14 cellular contexts compared by ENCODE assay signal in the genomic region with DNA sequence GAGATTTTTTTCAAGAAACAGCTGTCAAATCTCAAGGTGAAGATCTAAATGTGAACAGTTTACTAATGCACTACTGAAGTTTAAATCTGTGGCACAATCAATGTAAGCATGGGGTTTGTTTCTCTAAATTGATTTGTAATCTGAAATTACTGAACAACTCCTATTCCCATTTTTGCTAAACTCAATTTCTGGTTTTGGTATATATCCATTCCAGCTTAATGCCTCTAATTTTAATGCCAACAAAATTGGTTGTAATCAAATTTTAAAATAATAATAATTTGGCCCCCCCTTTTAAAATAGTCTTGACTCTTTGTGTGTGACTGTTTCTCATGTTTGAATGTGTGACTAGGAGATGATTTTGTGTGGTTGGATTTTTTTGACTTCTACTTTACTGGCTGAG. TPM values are rescaled to one million over a fixed set of nuclear protein-coding genes. Genes with fewer than 3 reads are reported as not detected.
DNase-seq lines count a peak whose midpoint lies in the region; ATAC-seq and TF ChIP-seq lines count a peak whose summit lies in the region.
"Had no signal": no experiment of that assay in that cellular context is flagged by ENCODE, and none has a peak within 500 bp of the region (broad histone marks: within the 10 kb centered on the region; RNA-seq: fewer than 3 reads in every experiment).

No MANE protein-coding gene starts in this region.

- DNase-seq in activated CD4-positive, alpha-beta T cell treated with anti-CD3 and anti-CD28 coated beads, Interleukin-2, amount 10 ng/mL, durations not matched to agents 7 days and 5 days, result no peak
- DNase-seq in activated CD4-positive, alpha-beta T cell treated with anti-CD3 and anti-CD28 coated beads, Interleukin-2, amount 50 U/mL, for 1 hour, result no peak
- no peak for DNase-seq in activated CD8-positive, alpha-beta T cell treated with anti-CD3 and anti-CD28 coated beads, Interleukin-2, amount 10 ng/mL, durations not matched to agents 7 days and 5 days
- no peak for DNase-seq in spleen
- no peak for DNase-seq in NCI-H1930 (lab: John Stamatoyannopoulos, UW)
- DNase-seq in effector memory CD4-positive, alpha-beta T cell, result no peak
- no peak for DNase-seq in UCSD-AML1 (lab: John Stamatoyannopoulos, UW; ENCODE audit: unreplicated experiment)
- DNase-seq: ACHN; activated CD4-positive, alpha-beta T cell treated with anti-CD3 and anti-CD28 coated beads for 4 hours; MV-4-11; NCI-H526; SIG-M5 had no signal

- no peaks in the 10 kb centered on the region for H3K9me3 ChIP-seq in iPS-20b (ENCODE audit: insufficient read depth, low read depth, low read length)
- H3K9me3 ChIP-seq in spleen, result no peaks in the 10 kb centered on the region
- no peaks in the 10 kb centered on the region for H3K9me3 ChIP-seq in effector memory CD4-positive, alpha-beta T cell (ENCODE audit: control insufficient read depth, low read length)

- H3K4me3 Mint-ChIP-seq in activated CD4-positive, alpha-beta T cell treated with anti-CD3 and anti-CD28 coated beads, Interleukin-2, amount 10 ng/mL, durations not matched to agents 7 days and 5 days, result peak overlapping the region; percentile 2
- H3K4me3 Mint-ChIP-seq in activated CD8-positive, alpha-beta T cell treated with anti-CD3 and anti-CD28 coated beads, Interleukin-2, amount 10 ng/mL, durations not matched to agents 7 days and 5 days, result no peak overlapping the region

- H3K27ac ChIP-seq in iPS-20b (ENCODE audit: low read length), result no peak overlapping the region
- peak overlapping the region in 2 of 8 donors; percentile 19 to 49 for H3K27ac ChIP-seq in spleen
- H3K27ac ChIP-seq in effector memory CD4-positive, alpha-beta T cell (ENCODE audit: insufficient read depth, low read length, poor library complexity, severe bottlenecking), result no peak overlapping the region
- H3K27ac ChIP-seq: epithelial cell of prostate had no signal

- no peak overlapping the region for H3K9ac ChIP-seq in iPS-20b (ENCODE audit: low read depth, low read length)

- H3K4me1 ChIP-seq in iPS-20b (ENCODE audit: insufficient read depth, low read length) (peaks cover 25% of the 10 kb centered on the region), spleen (peaks cover 22 to 76% (median 50%) of the 10 kb centered on the region in 6 donors)
- no peaks in the 10 kb centered on the region for H3K4me1 ChIP-seq in effector memory CD4-positive, alpha-beta T cell (ENCODE audit: control insufficient read depth, insufficient read depth, low read length, poor library complexity, severe bottlenecking)

- TF ChIP-seq CTCF in spleen (IDR thresholded peaks at IDR 0.05 in 8 of 11, conservative IDR thresholded peaks at IDR 0.05 in 3 of 11), result no peak

- ATAC-seq in activated CD8-positive, alpha-beta T cell treated with anti-CD3 and anti-CD28 coated beads, Interleukin-2, amount 10 ng/mL, durations not matched to agents 7 days and 5 days, result no peak

- H3K27ac Mint-ChIP-seq in activated CD4-positive, alpha-beta T cell treated with anti-CD3 and anti-CD28 coated beads, Interleukin-2, amount 10 ng/mL, durations not matched to agents 7 days and 5 days, result no peak overlapping the region
- H3K27ac Mint-ChIP-seq in activated CD8-positive, alpha-beta T cell treated with anti-CD3 and anti-CD28 coated beads, Interleukin-2, amount 10 ng/mL, durations not matched to agents 7 days and 5 days, result peak overlapping the region; percentile 28

- H3K9me3 Mint-ChIP-seq in activated CD4-positive, alpha-beta T cell treated with anti-CD3 and anti-CD28 coated beads, Interleukin-2, amount 10 ng/mL, durations not matched to agents 7 days and 5 days, result no peaks in the 10 kb centered on the region
- H3K9me3 Mint-ChIP-seq in activated CD8-positive, alpha-beta T cell treated with anti-CD3 and anti-CD28 coated beads, Interleukin-2, amount 10 ng/mL, durations not matched to agents 7 days and 5 days (ENCODE audit: insufficient read depth), result no peaks in the 10 kb centered on the region

- H3K27me3 Mint-ChIP-seq in activated CD4-positive, alpha-beta T cell treated with anti-CD3 and anti-CD28 coated beads, Interleukin-2, amount 10 ng/mL, durations not matched to agents 7 days and 5 days, result no peaks in the 10 kb centered on the region
- no peaks in the 10 kb centered on the region for H3K27me3 Mint-ChIP-seq in activated CD8-positive, alpha-beta T cell treated with anti-CD3 and anti-CD28 coated beads, Interleukin-2, amount 10 ng/mL, durations not matched to agents 7 days and 5 days (ENCODE audit: low read depth)

- H3K4me3 ChIP-seq in iPS-20b (ENCODE audit: low read length) (peak overlapping the region; percentile 35; the same call in 1 of the 2 replicates), spleen (peak overlapping the region in 5 of 8 donors; percentile 1 to 85 (median 75))
- H3K4me3 ChIP-seq in effector memory CD4-positive, alpha-beta T cell (ENCODE audit: insufficient read depth, low read depth, low read length, poor library complexity, severe bottlenecking), result no peak overlapping the region

- peaks cover 30% of the 10 kb centered on the region for H3K4me1 Mint-ChIP-seq in activated CD4-positive, alpha-beta T cell treated with anti-CD3 and anti-CD28 coated beads, Interleukin-2, amount 10 ng/mL, durations not matched to agents 7 days and 5 days
- peaks cover 22% of the 10 kb centered on the region for H3K4me1 Mint-ChIP-seq in activated CD8-positive, alpha-beta T cell treated with anti-CD3 and anti-CD28 coated beads, Interleukin-2, amount 10 ng/mL, durations not matched to agents 7 days and 5 days (ENCODE audit: low read depth)

- POLR2A ChIA-PET in activated CD4-positive, alpha-beta T cell treated with anti-CD3 and anti-CD28 coated beads, Interleukin-2, amount 10 ng/mL, durations not matched to agents 7 days and 5 days (lab: Charles Lee), result no interaction called here
- POLR2A ChIA-PET in activated CD8-positive, alpha-beta T cell treated with anti-CD3 and anti-CD28 coated beads, Interleukin-2, amount 10 ng/mL, durations not matched to agents 7 days and 5 days (lab: Charles Lee), result interaction anchor here (0.7 to 1.3 kb wide), 2 partner anchors 48 to 62 kb away, joined by 3 to 4 read pairs; a partner anchor contains a TSS

- H3K36me3 ChIP-seq in iPS-20b (ENCODE audit: insufficient read depth, low read depth, low read length), result peaks cover 25% of the 10 kb centered on the region
- peaks cover 0 to 48% (median 30%) of the 10 kb centered on the region in 6 donors for H3K36me3 ChIP-seq in spleen
- H3K36me3 ChIP-seq in effector memory CD4-positive, alpha-beta T cell (ENCODE audit: control insufficient read depth, insufficient read depth, low read length), result peaks cover 35% of the 10 kb centered on the region

- H3K36me3 Mint-ChIP-seq in activated CD4-positive, alpha-beta T cell treated with anti-CD3 and anti-CD28 coated beads, Interleukin-2, amount 10 ng/mL, durations not matched to agents 7 days and 5 days (ENCODE audit: low read depth), result peaks cover 53% of the 10 kb centered on the region
- H3K36me3 Mint-ChIP-seq in activated CD8-positive, alpha-beta T cell treated with anti-CD3 and anti-CD28 coated beads, Interleukin-2, amount 10 ng/mL, durations not matched to agents 7 days and 5 days (ENCODE audit: low read depth), result peaks cover 45% of the 10 kb centered on the region

- CTCF ChIA-PET in activated CD4-positive, alpha-beta T cell treated with anti-CD3 and anti-CD28 coated beads, Interleukin-2, amount 10 ng/mL, durations not matched to agents 7 days and 5 days (lab: Charles Lee), result interaction anchor here (0.9 to 3.0 kb wide), 3 partner anchors 23 to 101 kb away, joined by 3 to 9 read pairs (median 4); no protein-coding TSS in a partner anchor
- CTCF ChIA-PET in activated CD8-positive, alpha-beta T cell treated with anti-CD3 and anti-CD28 coated beads, Interleukin-2, amount 10 ng/mL, durations not matched to agents 7 days and 5 days (lab: Charles Lee), result interaction anchor here (0.9 to 3.8 kb wide), 3 partner anchors 54 to 102 kb away, joined by 4 to 21 read pairs (median 6); no protein-coding TSS in a partner anchor

- no peak for TF ChIP-seq POLR2A in spleen (IDR thresholded peaks at IDR 0.05)

- intact Hi-C loops in spleen (cut with DNase I; ENCODE audit: low total_unique reads), result loop anchor here (10.0 kb wide), 1 partner anchor 60 kb away; a partner anchor contains a TSS

- H3K27me3 ChIP-seq in iPS-20b (ENCODE audit: insufficient read depth, low read length), result peaks cover 15% of the 10 kb centered on the region; the same call in 1 of the 2 replicates
- no peaks in the 10 kb centered on the region for H3K27me3 ChIP-seq in spleen (replicated peaks in 1 of 7)
- H3K27me3 ChIP-seq in effector memory CD4-positive, alpha-beta T cell (replicated peaks; ENCODE audit: control insufficient read depth, insufficient read depth, low read length, poor library complexity, severe bottlenecking), result no peaks in the 10 kb centered on the region

RNA-seq across cellular contexts. Expression of a gene that starts 4.0 kb away (rescaled TPM):
- total RNA-seq in activated CD4-positive, alpha-beta T cell treated with anti-CD3 and anti-CD28 coated beads, Interleukin-2, amount 10 ng/mL, durations not matched to agents 7 days and 5 days, result 100 to 1,000 TPM in 1 of 2 experiments, 10 to 100 TPM in 1; 95.0 to 111 TPM
- total RNA-seq in activated CD8-positive, alpha-beta T cell treated with anti-CD3 and anti-CD28 coated beads, Interleukin-2, amount 10 ng/mL, durations not matched to agents 7 days and 5 days, result 10 to 100 TPM; 89.2 to 90.8 TPM
- total RNA-seq in spleen, result 100 to 1,000 TPM; 247 to 350 (median 316) TPM
- polyA plus RNA-seq in spleen, result 10 to 100 TPM; 73.1 to 79.3 (median 79.1) TPM

RNA-seq across cellular contexts. Expression of a gene that starts 33.3 kb away (rescaled TPM):
- not detected for total RNA-seq in activated CD4-positive, alpha-beta T cell treated with anti-CD3 and anti-CD28 coated beads, Interleukin-2, amount 10 ng/mL, durations not matched to agents 7 days and 5 days
- not detected for total RNA-seq in activated CD8-positive, alpha-beta T cell treated with anti-CD3 and anti-CD28 coated beads, Interleukin-2, amount 10 ng/mL, durations not matched to agents 7 days and 5 days
- total RNA-seq in spleen, result under 1 TPM in 3 of 7 donors, not detected in 4; 0.09 to 0.40 (median 0.12) TPM
- under 1 TPM; 0.10 to 0.33 (median 0.11) TPM for polyA plus RNA-seq in spleen
